In genomic region chr12:67650127-67650495, GRCh38 we compare ENCODE assay signal across 8 cellular contexts. TPM values are rescaled to one million over a fixed set of nuclear protein-coding genes. Genes with fewer than 3 reads are reported as not detected.
A peak's percentile ranks its signal among the peaks of the same experiment; 100 is the strongest.
DNase-seq lines count a peak whose midpoint lies in the region; ATAC-seq, FAIRE-seq and TF ChIP-seq lines count a peak whose summit lies in the region.

No MANE protein-coding gene starts in this region.

- H3K36me3 ChIP-seq in MM.1S (replicated peaks; ENCODE audit: insufficient read depth, low read length) (no peaks in the 10 kb centered on the region), GM12878 (ENCODE audit: control insufficient read depth in 2 of 2, insufficient read depth in 2 of 2, low read length in 1 of 2) (no peaks in the 10 kb centered on the region; a peak in 1 of 4 replicates)

- DNase-seq in D341Med (ENCODE audit: low spot score), result peak; percentile 37
- DNase-seq in MM.1S, result no peak
- DNase-seq in GM12878 (ENCODE audit: low read depth, low spot score), result no peak
- peak; percentile 11 for DNase-seq in iris pigment epithelial cell (ENCODE audit: low read depth)
- peak; percentile 22 for DNase-seq in stimulated activated naive CD8-positive, alpha-beta T cell treated with anti-CD3 and anti-CD28 coated beads, Interleukin-15, Interleukin-2, amounts not matched to agents 100 U/mL and 50 U/mL, for 24 hours
- DNase-seq in NCI-H187 (lab: John Stamatoyannopoulos, UW), result no peak

- RAD21 ChIA-PET in GM12878 (lab: Charles Lee; ENCODE audit: unreplicated experiment), result no interaction called here

- 0 out of 2 replicates have a peak, but pooled peaks cover 5% of the 10 kb centered on the region for H3F3A ChIP-seq in MM.1S (ENCODE audit: insufficient read depth, low read length)

- H3K27ac ChIP-seq in MM.1S (ENCODE audit: low read length), result no peak overlapping the region
- peak overlapping the region; percentile 70 for H3K27ac ChIP-seq in GM12878 (ENCODE audit: control insufficient read depth, insufficient read depth)

- ATAC-seq in GM12878 (peak; percentile 12), GM18907 (IDR thresholded peaks at IDR 0.05; ENCODE audit: unreplicated experiment) (no peak), GM18519 (IDR thresholded peaks at IDR 0.05; ENCODE audit: low FRiP score, unreplicated experiment) (no peak)
- no peak for ATAC-seq in stimulated activated naive CD8-positive, alpha-beta T cell treated with anti-CD3 and anti-CD28 coated beads, Interleukin-15, Interleukin-2, amounts not matched to agents 100 U/mL and 50 U/mL, for 24 hours

- TF ChIP-seq RAD21 in GM12878 (IDR thresholded peaks at IDR 0.05; ENCODE audit: insufficient read depth, low read depth, low read length), result no peak

- no peak for TF ChIP-seq EP300 in GM12878 (IDR thresholded peaks at IDR 0.05; ENCODE audit: borderline replicate concordance in 1 of 2, control insufficient read depth in 1 of 2, low read depth in 2 of 2, low read length in 2 of 2)

- H4K20me1 ChIP-seq in MM.1S (ENCODE audit: insufficient read depth, low read length) (peaks cover 17% of the 10 kb centered on the region; the same call in 1 of the 2 replicates), GM12878 (ENCODE audit: control insufficient read depth, insufficient read depth) (no peaks in the 10 kb centered on the region)

- POLR2A ChIA-PET in GM12878 (lab: Charles Lee), result interaction anchor here (1.2 kb wide), 1 partner anchor 296 kb away, joined by 3 read pairs; no protein-coding TSS in a partner anchor

- peaks cover 58% of the 10 kb centered on the region for H3K79me2 ChIP-seq in MM.1S (ENCODE audit: low read length)
- H3K79me2 ChIP-seq in GM12878 (ENCODE audit: control insufficient read depth, insufficient read depth, low read length), result peaks cover 63% of the 10 kb centered on the region

- BruUV-seq in GM12878 (replicated peaks; lab: Mats Ljungman, UMichigan), result no TSS peak

- in situ Hi-C loops in GM12878 (cut with MboI), result no loop called here

- H3K4me2 ChIP-seq in MM.1S (ENCODE audit: low read depth, low read length), result peak overlapping the region; percentile 84
- H3K4me2 ChIP-seq in GM12878 (ENCODE audit: control insufficient read depth, insufficient read depth), result peak overlapping the region; percentile 95

- TF ChIP-seq CTCF in MM.1S (IDR thresholded peaks at IDR 0.05; ENCODE audit: low read length) (no peak), GM12878 (IDR thresholded peaks at IDR 0.05 in 2 of 3, conservative IDR thresholded peaks at IDR 0.05 in 1 of 3; ENCODE audit: control insufficient read depth in 2 of 3, extremely low read depth in 1 of 3, insufficient read depth in 1 of 3, low read depth in 3 of 3, low read length in 3 of 3) (no peak)

- CTCF ChIA-PET in GM12878 (lab: Yijun Ruan, JAX), result interaction anchor here (1.0 to 1.5 kb wide), 3 partner anchors 51 to 339 kb away, joined by 3 to 9 read pairs (median 3); partner anchors contain the start of gene IFNG-AS1

- no peaks in the 10 kb centered on the region for H3K9me2 ChIP-seq in MM.1S (replicated peaks; ENCODE audit: insufficient read depth, low read length)

- H3K9me3 ChIP-seq in MM.1S (replicated peaks; ENCODE audit: insufficient read depth, low read length) (no peaks in the 10 kb centered on the region), GM12878 (replicated peaks; ENCODE audit: control insufficient read depth, insufficient read depth, low read length) (no peaks in the 10 kb centered on the region)

- peak overlapping the region; percentile 70; the same call in 1 of the 2 replicates for H3K9ac ChIP-seq in MM.1S (ENCODE audit: low read length)
- H3K9ac ChIP-seq in GM12878 (ENCODE audit: control insufficient read depth, insufficient read depth, low read length), result peak overlapping the region; percentile 81

- H2AFZ ChIP-seq in MM.1S (ENCODE audit: low read length), result no peak overlapping the region
- peak overlapping the region; percentile 66; the same call in 1 of the 2 replicates for H2AFZ ChIP-seq in GM12878 (ENCODE audit: control insufficient read depth, low read depth, low read length)

- H3K4me3 ChIP-seq in MM.1S (ENCODE audit: low read length) (peak overlapping the region; percentile 87), GM12878 (peak overlapping the region; percentile 88)

- under 1% methylated on average over 13 of the region's 13 CpGs for WGBS in GM12878 (ENCODE audit: insufficient coverage, insufficient replicate concordance, low lambda C conversion rate, missing lambda C conversion rate)

- FAIRE-seq in GM12878 (lab: Jason Lieb, UNC), result no peak

- H3K4me1 ChIP-seq in MM.1S (ENCODE audit: low read length), result peaks cover 14% of the 10 kb centered on the region
- peaks cover 6% of the 10 kb centered on the region for H3K4me1 ChIP-seq in GM12878 (ENCODE audit: control insufficient read depth, insufficient read depth, low read length)

- SMC1A ChIA-PET in GM12878 (lab: Charles Lee; ENCODE audit: uncharacterized antibody, unreplicated experiment), result interaction anchor here (0.6 to 1.3 kb wide), 4 partner anchors 8 to 106 kb away, joined by 3 read pairs; no protein-coding TSS in a partner anchor

- TF ChIP-seq POLR2A in GM12878 (IDR thresholded peaks at IDR 0.05; ENCODE audit: low read depth, low read length), result no peak

- H3K27me3 ChIP-seq in MM.1S (replicated peaks; ENCODE audit: insufficient read depth, low read length) (no peaks in the 10 kb centered on the region), GM12878 (replicated peaks in 1 of 2; ENCODE audit: control insufficient read depth in 2 of 2, insufficient read depth in 2 of 2, low read length in 1 of 2) (no peaks in the 10 kb centered on the region)

- intact Hi-C loops in GM12878 (cut with micrococcal nuclease; ENCODE audit: unreplicated experiment), result loop anchor here (2.0 to 10.0 kb wide), 2 partner anchors 49 to 295 kb away; no protein-coding TSS in a partner anchor

TF ChIP-seq in GM12878, 131 proteins besides CTCF, POLR2A, EP300 and RAD21 (continues in another document):
- TF ChIP-seq MEF2A (IDR thresholded peaks at IDR 0.05; ENCODE audit: insufficient read depth, low read depth, low read length) (0 out of 2 replicates have a peak, but pooled peaks have one; percentile 31), NBN (IDR thresholded peaks at IDR 0.05) (no peak), RUNX3 (IDR thresholded peaks at IDR 0.05; ENCODE audit: low read length) (peak; percentile 24; the same call in 1 of the 2 replicates), HDAC6 (IDR thresholded peaks at IDR 0.05; ENCODE audit: unreplicated experiment) (no peak), ATF7 (IDR thresholded peaks at IDR 0.05; ENCODE audit: low read depth) (no peak), ZBTB4 (CRISPR knock-in tag; IDR thresholded peaks at IDR 0.05) (no peak)
- TF ChIP-seq, protein P1, sequence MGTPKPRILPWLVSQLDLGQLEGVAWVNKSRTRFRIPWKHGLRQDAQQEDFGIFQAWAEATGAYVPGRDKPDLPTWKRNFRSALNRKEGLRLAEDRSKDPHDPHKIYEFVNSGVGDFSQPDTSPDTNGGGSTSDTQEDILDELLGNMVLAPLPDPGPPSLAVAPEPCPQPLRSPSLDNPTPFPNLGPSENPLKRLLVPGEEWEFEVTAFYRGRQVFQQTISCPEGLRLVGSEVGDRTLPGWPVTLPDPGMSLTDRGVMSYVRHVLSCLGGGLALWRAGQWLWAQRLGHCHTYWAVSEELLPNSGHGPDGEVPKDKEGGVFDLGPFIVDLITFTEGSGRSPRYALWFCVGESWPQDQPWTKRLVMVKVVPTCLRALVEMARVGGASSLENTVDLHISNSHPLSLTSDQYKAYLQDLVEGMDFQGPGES (IDR thresholded peaks at IDR 0.05), result no peak
- TF ChIP-seq, protein P2, sequence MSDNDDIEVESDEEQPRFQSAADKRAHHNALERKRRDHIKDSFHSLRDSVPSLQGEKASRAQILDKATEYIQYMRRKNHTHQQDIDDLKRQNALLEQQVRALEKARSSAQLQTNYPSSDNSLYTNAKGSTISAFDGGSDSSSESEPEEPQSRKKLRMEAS (IDR thresholded peaks at IDR 0.05; ENCODE audit: low read depth, low read length), result no peak

RNA-seq across cellular contexts. Expression of gene DYRK2, which starts 1.6 kb away (rescaled TPM):
- 17.1 and 17.8 TPM in 2 replicates for total RNA-seq in GM12878 (2013; cell fraction: nucleolus; rRNA removed)
- total RNA-seq in GM12878 (2014; rRNA removed) (14.3 and 15.2 TPM in 2 replicates), GM12878 (2014; rRNA removed; fragmentation: Illumina TruSeq; extraction: Trizol) (13.9 and 14.3 TPM in 2 replicates), GM12878 (2021) (29.4 and 35.9 TPM in 2 replicates)
- polyA plus RNA-seq in GM12878 (2011; ENCODE audit: low read depth), result 9.2 TPM
- polyA plus RNA-seq in GM12878 (2011; rRNA removed) (8.7 and 10.6 TPM in 2 replicates), GM12878 (2014; fragmentation: Illumina TruSeq; extraction: Trizol) (13.8 and 18.5 TPM in 2 replicates), GM12878 (2014; fragmentation: Nextera tagmentation; extraction: Ambion mirVana) (1 to 10 TPM; 3.1 to 3.2 TPM), GM12878 (2014; rRNA removed) (13.8 and 17.8 TPM in 2 replicates), GM12878 (2016; fragmentation: Nextera tagmentation; extraction: Ambion mirVana) (1 to 10 TPM; 7.9 to 8.9 TPM)
- polyA plus RNA-seq in GM12878 (2011; cell fraction: cytosol; rRNA removed), result 7.0 and 9.1 TPM in 2 replicates
- 7.6 and 8.0 TPM in 2 replicates for polyA plus RNA-seq in GM12878 (2011; cell fraction: nucleus; rRNA removed)
- 9.8 and 14.0 TPM in 2 replicates for polyA plus RNA-seq in GM12878 (2012)
- 19.7 and 22.7 TPM in 2 replicates for polyA minus RNA-seq in GM12878 (2011; rRNA and poly(A)+ RNA removed)
- 7.1 and 11.2 TPM in 2 replicates for polyA minus RNA-seq in GM12878 (2011; cell fraction: cytosol; rRNA and poly(A)+ RNA removed)
- polyA minus RNA-seq in GM12878 (2011; cell fraction: nucleus; rRNA and poly(A)+ RNA removed), result 8.1 and 15.3 TPM in 2 replicates

Comparison
In these comparisons a context has a peak if more than half of its experiments do, and no peak if none do; other contexts are left out.
1. DNase-seq: peak in D341Med (single experiment), iris pigment epithelial cell (single experiment) and stimulated activated naive CD8-positive, alpha-beta T cell treated with anti-CD3 and anti-CD28 coated beads, Interleukin-15, Interleukin-2, amounts not matched to agents 100 U/mL and 50 U/mL, for 24 hours (single experiment); none in MM.1S (single experiment), GM12878 (single experiment) and NCI-H187 (0 of 2).